In the genomic region with DNA sequence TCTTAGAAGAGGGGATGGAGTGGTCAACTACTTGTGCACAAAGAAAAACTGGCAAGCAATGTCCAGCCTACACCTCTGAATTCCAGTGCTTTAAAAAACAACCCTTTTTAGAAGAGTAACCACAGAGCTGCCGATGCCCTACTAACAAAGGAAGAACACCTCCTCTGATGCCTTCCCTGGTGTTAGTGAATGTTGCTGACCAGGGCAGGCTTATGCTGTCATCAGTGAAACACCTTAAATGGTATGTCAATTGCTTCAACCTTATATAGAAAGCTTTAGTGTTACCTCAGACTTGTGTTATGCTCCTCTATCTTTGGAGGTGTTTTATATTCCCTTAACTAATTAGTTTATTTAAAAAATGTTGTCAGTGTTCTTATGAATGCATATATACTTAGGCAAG, we compare ENCODE assay signal across 22 cellular contexts.
"Had no signal": no experiment of that assay in that cellular context is flagged by ENCODE, and none has a peak within 500 bp of the region (broad histone marks: within the 10 kb centered on the region; RNA-seq: fewer than 3 reads in every experiment).

No MANE protein-coding gene starts in this region.

- H3K36me3 Mint-ChIP-seq: activated naive CD4-positive, alpha-beta T cell treated with anti-CD3 and anti-CD28 coated beads, Interleukin-2, amount 50 U/mL, for 72 hours had no signal

- H3K36me3 ChIP-seq: brain microvascular endothelial cell, heart left ventricle, tibial artery, uterus had no signal

- DNase-seq: activated CD4-positive, alpha-beta T cell treated with anti-CD3 and anti-CD28 coated beads, Interleukin-2, amount 50 U/mL, for 4 hours; activated CD8-positive, alpha-beta memory T cell treated with anti-CD3 and anti-CD28 coated beads for 24 hours; activated CD8-positive, alpha-beta memory T cell treated with anti-CD3 and anti-CD28 coated beads, Interleukin-2, amount 50 U/mL, for 4 hours; activated T-cell treated with anti-CD3 and anti-CD28 coated beads, Interleukin-2, amount 50 U/mL, for 24 hours; aorta; brain microvascular endothelial cell; central memory CD4-positive, alpha-beta T cell; effector memory CD4-positive, alpha-beta T cell; heart left ventricle; islet precursor cell; left colon; naive thymus-derived CD4-positive, alpha-beta T cell; posterior cingulate gyrus; stimulated activated CD4-positive, alpha-beta T cell treated with anti-CD3 and anti-CD28 coated beads, Interleukin-4, amount 100 ng/mL, for 24 hours; stimulated activated naive CD4-positive, alpha-beta T cell treated with Interleukin-2 at 50 U/mL for 16 hours; tibial artery; uterus had no signal

- H3K4me3 Mint-ChIP-seq: activated T-cell treated with anti-CD3 and anti-CD28 coated beads, Interleukin-2, amount 50 U/mL, for 24 hours; activated T-helper 17 cell treated with anti-CD3 and anti-CD28 coated beads, Interleukin-2, amount 50 U/mL, for 72 hours; naive thymus-derived CD4-positive, alpha-beta T cell; neural crest cell; T-helper 2 cell treated with Interferon-gamma antibody and Interleukin-4, amounts not matched to agents 5 μg/mL and 100 μg/mL, for 36 hours had no signal

- H3K9me3 ChIP-seq: heart left ventricle, tibial artery, uterus had no signal

- ATAC-seq: activated naive CD4-positive, alpha-beta T cell treated with anti-CD3 and anti-CD28 coated beads, Interleukin-2, amount 50 U/mL, for 72 hours; activated T-helper 17 cell treated with anti-CD3 and anti-CD28 coated beads, Interleukin-2, amount 50 U/mL, for 72 hours; heart left ventricle; left colon; naive thymus-derived CD4-positive, alpha-beta T cell had no signal

- H3K27me3 Mint-ChIP-seq: activated T-cell treated with anti-CD3 and anti-CD28 coated beads, Interleukin-2, amount 50 U/mL, for 24 hours; activated T-helper 17 cell treated with anti-CD3 and anti-CD28 coated beads, Interleukin-2, amount 50 U/mL, for 72 hours; naive thymus-derived CD4-positive, alpha-beta T cell had no signal

- H3K27ac Mint-ChIP-seq: activated naive CD4-positive, alpha-beta T cell treated with anti-CD3 and anti-CD28 coated beads, Interleukin-2, amount 50 U/mL, for 72 hours; activated T-cell treated with anti-CD3 and anti-CD28 coated beads, Interleukin-2, amount 50 U/mL, for 24 hours; activated T-helper 17 cell treated with anti-CD3 and anti-CD28 coated beads, Interleukin-2, amount 50 U/mL, for 72 hours; naive thymus-derived CD4-positive, alpha-beta T cell; T-helper 2 cell treated with Interferon-gamma antibody and Interleukin-4, amounts not matched to agents 5 μg/mL and 100 μg/mL, for 36 hours had no signal

- H3K9me3 Mint-ChIP-seq: activated naive CD4-positive, alpha-beta T cell treated with anti-CD3 and anti-CD28 coated beads, Interleukin-2, amount 50 U/mL, for 72 hours; activated T-cell treated with anti-CD3 and anti-CD28 coated beads, Interleukin-2, amount 50 U/mL, for 24 hours; activated T-helper 17 cell treated with anti-CD3 and anti-CD28 coated beads, Interleukin-2, amount 50 U/mL, for 72 hours; naive thymus-derived CD4-positive, alpha-beta T cell; neural crest cell; T-helper 2 cell treated with Interferon-gamma antibody and Interleukin-4, amounts not matched to agents 5 μg/mL and 100 μg/mL, for 36 hours had no signal

- H3K27me3 ChIP-seq: brain microvascular endothelial cell, heart left ventricle, tibial artery, uterus had no signal

- H3K27ac ChIP-seq: brain microvascular endothelial cell, tibial artery had no signal

- H3K4me1 ChIP-seq: uterus had no signal

- H3K4me1 Mint-ChIP-seq: activated T-helper 17 cell treated with anti-CD3 and anti-CD28 coated beads, Interleukin-2, amount 50 U/mL, for 72 hours had no signal

- H3K4me3 ChIP-seq: heart left ventricle, lung, tibial artery, uterus had no signal
